Comparison of ENCODE assay signal across 1 cellular context in the genomic region with DNA sequence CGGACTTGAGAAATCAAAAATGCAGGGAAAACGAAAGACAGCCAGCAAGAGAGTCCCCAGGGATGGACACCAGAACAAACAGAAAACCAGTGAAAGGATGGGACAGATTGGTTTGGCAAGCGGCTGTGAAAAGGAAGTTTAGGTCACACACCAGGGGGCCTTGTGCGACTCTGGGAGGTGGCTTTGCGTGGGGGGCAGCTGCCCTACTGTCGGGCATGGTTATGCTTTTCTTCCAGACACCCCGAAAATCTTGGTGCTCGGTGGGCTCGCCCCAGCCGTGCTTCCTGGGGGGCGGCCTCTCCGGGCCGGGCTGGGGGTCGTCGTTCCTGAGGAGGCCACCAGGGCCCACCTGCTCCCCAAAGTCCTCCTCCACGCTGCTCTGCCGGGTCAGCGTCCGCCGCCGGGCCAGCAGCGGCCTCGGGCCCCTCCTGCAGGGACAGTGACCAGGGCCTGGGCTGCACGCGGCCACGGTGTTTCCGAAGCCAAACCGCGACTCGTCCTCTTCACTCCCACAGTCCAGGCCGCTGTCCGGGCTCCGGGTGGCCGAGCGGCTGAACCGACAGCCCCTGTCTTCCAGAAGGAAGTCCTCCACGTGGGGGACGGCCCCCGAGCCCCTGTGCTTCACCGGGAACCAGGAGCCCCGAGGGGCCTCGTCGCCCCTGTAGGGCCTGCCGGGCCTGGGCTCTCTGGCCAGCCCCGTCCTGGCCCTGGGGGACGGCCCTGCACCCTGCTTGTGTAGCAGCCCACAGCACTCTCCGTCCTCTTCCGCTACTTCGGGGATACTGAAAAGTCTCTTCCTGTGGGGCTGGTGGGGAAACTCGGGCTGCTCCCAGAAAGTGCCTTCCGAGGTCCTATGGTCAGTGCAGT.
TF ChIP-seq lines count a peak whose summit lies in the region.

No MANE protein-coding gene starts in this region.

TF ChIP-seq in H1, 55 proteins besides CTCF, POLR2A, EP300 and RAD21:
- TF ChIP-seq SP2 (IDR thresholded peaks at IDR 0.05; ENCODE audit: low read length) (no peak), POU5F1 (IDR thresholded peaks at IDR 0.05; ENCODE audit: low read depth, low read length) (no peak), JUND (IDR thresholded peaks at IDR 0.05; ENCODE audit: low read length) (no peak), GTF2F1 (IDR thresholded peaks at IDR 0.05; ENCODE audit: borderline replicate concordance, low read depth, low read length) (no peak), KDM4A (IDR thresholded peaks at IDR 0.05; ENCODE audit: low read depth, low read length, severe bottlenecking) (no peak), CEBPB (IDR thresholded peaks at IDR 0.05; ENCODE audit: low read depth, low read length) (no peak), YY1 (IDR thresholded peaks at IDR 0.05; ENCODE audit: low read depth, low read length) (no peak), MAFK (IDR thresholded peaks at IDR 0.05; ENCODE audit: low read depth, low read length) (no peak), SIN3A (conservative IDR thresholded peaks at IDR 0.05 in 1 of 2, IDR thresholded peaks at IDR 0.05 in 1 of 2; ENCODE audit: low read depth in 1 of 2, low read length in 2 of 2) (no peak), FOSL1 (IDR thresholded peaks at IDR 0.05; ENCODE audit: insufficient read depth, low read depth, low read length) (no peak), TBP (IDR thresholded peaks at IDR 0.05; ENCODE audit: low read depth, low read length) (no peak), CBX8 (IDR thresholded peaks at IDR 0.05; ENCODE audit: borderline replicate concordance, low read depth, low read length) (no peak)
